Comparison of ENCODE assay signal across 1 cellular context in the genomic region with DNA sequence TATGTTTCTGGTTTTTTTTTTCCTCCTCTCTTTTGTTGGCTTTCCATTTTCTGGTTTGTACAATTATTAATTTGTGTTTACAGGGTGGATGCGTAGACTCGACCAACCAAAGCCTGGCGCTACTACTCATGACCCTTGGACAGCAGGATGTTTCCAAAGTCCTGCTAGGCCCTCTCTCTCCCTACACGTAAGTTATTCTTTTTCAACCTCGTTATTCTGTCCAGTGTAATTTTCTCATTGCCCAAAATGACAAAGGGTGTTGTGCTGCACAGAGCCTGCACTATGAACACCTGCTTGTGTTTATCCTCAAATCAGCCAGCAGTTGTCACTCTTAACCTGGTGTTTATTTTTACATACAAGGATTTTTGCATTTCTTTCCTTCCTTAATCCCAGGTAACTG.
TF ChIP-seq lines count a peak whose summit lies in the region.

No MANE protein-coding gene starts in this region.

TF ChIP-seq in GM12878, 131 proteins besides CTCF, POLR2A, EP300 and RAD21:
- TF ChIP-seq SMAD1 (IDR thresholded peaks at IDR 0.05; ENCODE audit: low read depth, partially characterized antibody), result no peak
- peak; percentile 16; the same call in 1 of the 2 replicates for TF ChIP-seq SMC3 (IDR thresholded peaks at IDR 0.05; ENCODE audit: borderline replicate concordance, low read length)
- no peak for TF ChIP-seq LARP7 (IDR thresholded peaks at IDR 0.05)
